Comparison of ENCODE assay signal across 8 cellular contexts in the genomic region with DNA sequence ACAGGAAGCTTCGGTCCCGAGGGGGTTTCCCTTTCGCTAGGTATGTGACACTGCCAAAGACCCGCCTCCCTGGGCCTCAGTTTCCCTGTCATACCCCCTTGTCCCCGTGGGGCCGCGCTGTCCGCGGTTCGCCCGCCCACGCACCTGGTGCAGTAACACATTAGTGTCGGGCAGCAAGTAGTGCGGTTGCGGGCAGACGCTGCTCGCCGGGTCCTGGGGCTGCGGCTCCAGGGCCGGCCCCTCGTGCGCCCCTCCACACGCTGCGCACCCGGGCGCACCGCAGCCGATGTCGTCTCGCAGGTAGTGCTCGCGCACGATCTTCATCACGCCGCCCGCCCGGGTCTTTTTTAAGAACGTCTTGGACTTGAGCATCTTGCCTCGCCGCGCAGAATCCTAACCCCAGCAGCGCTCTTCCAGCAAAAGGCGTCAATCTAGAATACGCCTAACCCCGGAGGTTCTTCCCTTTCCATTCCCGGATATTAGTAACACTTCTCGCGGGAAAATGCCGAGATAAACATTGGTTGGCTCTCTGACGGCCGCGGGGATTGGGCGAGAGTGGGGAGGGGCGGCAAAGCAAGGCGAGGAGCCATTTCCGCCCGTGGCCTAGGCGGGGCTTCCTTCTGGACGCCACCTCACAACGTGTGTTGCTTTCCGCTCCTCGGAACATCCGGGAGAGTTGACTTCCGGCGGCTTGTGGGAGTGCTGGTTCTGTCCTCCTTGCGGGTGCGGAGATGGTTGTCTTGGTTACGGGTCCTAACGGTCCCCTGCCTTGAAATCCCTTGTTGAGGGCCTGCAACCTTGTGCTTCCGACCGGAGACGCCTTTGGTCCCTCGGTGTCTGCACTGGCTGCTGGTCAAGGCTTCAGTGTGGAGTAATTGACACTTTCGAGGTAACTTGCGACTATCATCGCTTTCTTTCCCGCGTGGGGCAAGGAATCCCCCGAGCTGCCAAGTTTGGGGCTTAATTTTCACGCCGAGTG. TPM values are rescaled to one million over a fixed set of nuclear protein-coding genes. Genes with fewer than 3 reads are reported as not detected.
DNase-seq lines count a peak whose midpoint lies in the region; ATAC-seq and TF ChIP-seq lines count a peak whose summit lies in the region.

Gene DIS3 (minus strand): TSS at position 440 of the 979 bp plus-strand sequence. CDS start 68 bp downstream, at position 372.
Gene PIBF1 (plus strand): TSS at position 673 of the 979 bp plus-strand sequence. CDS start 1,337 bp downstream, outside the sequence.

- peak within 1 kb of the TSS; percentile 81 for H3K9ac ChIP-seq in muscle layer of colon (ENCODE audit: low read length)

- H3K27me3 Mint-ChIP-seq in activated T-cell treated with anti-CD3 and anti-CD28 coated beads, Interleukin-2, amount 50 U/mL, for 4 hours (ENCODE audit: low read depth): no peaks in the 10 kb centered on the region

- H3K4me1 Mint-ChIP-seq in activated T-cell treated with anti-CD3 and anti-CD28 coated beads, Interleukin-2, amount 50 U/mL, for 4 hours (ENCODE audit: low read depth): peaks cover 59% of the 10 kb centered on the region

- no peak for TF ChIP-seq CTCF in Panc1 (IDR thresholded peaks at IDR 0.05)

- H3K4me1 ChIP-seq in Panc1 (ENCODE audit: control insufficient read depth, insufficient read depth, low read length) (peaks cover 3% of the 10 kb centered on the region; the same call in 1 of the 2 replicates), muscle layer of colon (ENCODE audit: insufficient read depth, low read length) (peaks cover 33% of the 10 kb centered on the region)

- peaks cover 16% of the 10 kb centered on the region for H3K36me3 ChIP-seq in Panc1 (ENCODE audit: control insufficient read depth, insufficient read depth, low read length)
- H3K36me3 ChIP-seq in muscle layer of colon (ENCODE audit: insufficient read depth, low read length): peaks cover 15% of the 10 kb centered on the region

- H3K9me3 Mint-ChIP-seq in activated T-cell treated with anti-CD3 and anti-CD28 coated beads, Interleukin-2, amount 50 U/mL, for 4 hours: no peaks in the 10 kb centered on the region

- CTCF ChIA-PET in Panc1 (lab: Charles Lee): no interaction called here

- in situ Hi-C loops in Panc1 (cut with HindIII; ENCODE audit: low pct_unique_long_range_greater_than_20kb, low sequenced_read_pairs): no loop called here

- peak; percentile 92 for DNase-seq in DMS79 treated with DMSO at 0.1 percent for 48 hours (lab: John Stamatoyannopoulos, UW)
- peak; percentile 93 for DNase-seq in KG1 (lab: John Stamatoyannopoulos, UW)
- DNase-seq in Panc1 (ENCODE audit: low read depth, low spot score): peak; percentile 82
- peak; percentile 92 for DNase-seq in activated T-cell treated with anti-CD3 and anti-CD28 coated beads, Interleukin-2, amount 50 U/mL, for 4 hours
- DNase-seq in stimulated activated CD8-positive, alpha-beta memory T cell treated with anti-CD3 and anti-CD28 coated beads, Interleukin-7, amount 100 ng/mL, for 24 hours (ENCODE audit: low read depth): peak; percentile 94

- POLR2A ChIA-PET in Panc1 (lab: Charles Lee): interaction anchor here (0.6 kb wide), 1 partner anchor 45 kb away, joined by 3 read pairs; no protein-coding TSS in a partner anchor

- no peaks in the 10 kb centered on the region for H3K27me3 ChIP-seq in Panc1 (ENCODE audit: control insufficient read depth, insufficient read depth, low read length)
- H3K27me3 ChIP-seq in muscle layer of colon (ENCODE audit: control insufficient read depth in 1 of 2, insufficient read depth in 2 of 2, low read length in 2 of 2): no peaks in the 10 kb centered on the region

- BruUV-seq in Panc1 (replicated peaks; lab: Mats Ljungman, UMichigan): no TSS peak

- H3K27ac ChIP-seq in Panc1 (ENCODE audit: low read length) (peak within 1 kb of the TSS; percentile 95), muscle layer of colon (ENCODE audit: low read depth, low read length) (peak within 1 kb of the TSS; percentile 79)

- peak within 1 kb of the TSS; percentile 98 for H3K4me3 Mint-ChIP-seq in activated T-cell treated with anti-CD3 and anti-CD28 coated beads, Interleukin-2, amount 50 U/mL, for 4 hours

- no peaks in the 10 kb centered on the region for H3K9me3 ChIP-seq in Panc1 (ENCODE audit: control insufficient read depth, insufficient read depth, low read depth, low read length)
- no peaks in the 10 kb centered on the region for H3K9me3 ChIP-seq in muscle layer of colon (ENCODE audit: low read length)

- intact Hi-C loops in Panc1 (cut with micrococcal nuclease; ENCODE audit: unreplicated experiment): no loop called here

- H3K4me3 ChIP-seq in Panc1 (ENCODE audit: low read depth in 2 of 2, low read length in 2 of 2): peak within 1 kb of the TSS; percentile 84 to 93
- peak within 1 kb of the TSS; percentile 87 to 93 for H3K4me3 ChIP-seq in muscle layer of colon (ENCODE audit: low read depth in 1 of 2, low read length in 2 of 2)

- ATAC-seq in GM21723 (IDR thresholded peaks at IDR 0.05; ENCODE audit: unreplicated experiment): peak; percentile 98
- peak; percentile 99 for ATAC-seq in Panc1
- peak; percentile 98 to 99 for ATAC-seq in activated T-cell treated with anti-CD3 and anti-CD28 coated beads, Interleukin-2, amount 50 U/mL, for 4 hours
- peak; percentile 100 for ATAC-seq in esophagus mucosa

- H3K36me3 Mint-ChIP-seq in activated T-cell treated with anti-CD3 and anti-CD28 coated beads, Interleukin-2, amount 50 U/mL, for 4 hours (ENCODE audit: insufficient read depth): peaks cover 38% of the 10 kb centered on the region

RNA-seq across cellular contexts. Expression of gene DIS3, which starts in this region (rescaled TPM):
- 21.8 TPM for total RNA-seq in Panc1 (2021; ENCODE audit: unreplicated experiment)
- polyA plus RNA-seq in Panc1 (2012; ENCODE audit: insufficient read length): 20.0 TPM
- total RNA-seq in activated T-cell treated with anti-CD3 and anti-CD28 coated beads, Interleukin-2, amount 50 U/mL, for 4 hours: 10 to 100 TPM; 86.1 to 88.6 (median 87.9) TPM
- total RNA-seq in esophagus mucosa: 19.7 TPM

RNA-seq across cellular contexts. Expression of gene PIBF1, which starts in this region (rescaled TPM):
- total RNA-seq in Panc1 (2021; ENCODE audit: unreplicated experiment) (11.7 TPM), esophagus mucosa (6.5 TPM)
- polyA plus RNA-seq in Panc1 (2012; ENCODE audit: insufficient read length): 4.9 TPM
- 10 to 100 TPM; 21.6 to 22.0 (median 21.7) TPM for total RNA-seq in activated T-cell treated with anti-CD3 and anti-CD28 coated beads, Interleukin-2, amount 50 U/mL, for 4 hours

Comparison
In these comparisons a context has a peak if more than half of its experiments do, and no peak if none do; other contexts are left out.
1. Peak in every context shown above with its lines: DNase-seq, ATAC-seq, H3K4me3 ChIP-seq and H3K27ac ChIP-seq.